In the genomic region with DNA sequence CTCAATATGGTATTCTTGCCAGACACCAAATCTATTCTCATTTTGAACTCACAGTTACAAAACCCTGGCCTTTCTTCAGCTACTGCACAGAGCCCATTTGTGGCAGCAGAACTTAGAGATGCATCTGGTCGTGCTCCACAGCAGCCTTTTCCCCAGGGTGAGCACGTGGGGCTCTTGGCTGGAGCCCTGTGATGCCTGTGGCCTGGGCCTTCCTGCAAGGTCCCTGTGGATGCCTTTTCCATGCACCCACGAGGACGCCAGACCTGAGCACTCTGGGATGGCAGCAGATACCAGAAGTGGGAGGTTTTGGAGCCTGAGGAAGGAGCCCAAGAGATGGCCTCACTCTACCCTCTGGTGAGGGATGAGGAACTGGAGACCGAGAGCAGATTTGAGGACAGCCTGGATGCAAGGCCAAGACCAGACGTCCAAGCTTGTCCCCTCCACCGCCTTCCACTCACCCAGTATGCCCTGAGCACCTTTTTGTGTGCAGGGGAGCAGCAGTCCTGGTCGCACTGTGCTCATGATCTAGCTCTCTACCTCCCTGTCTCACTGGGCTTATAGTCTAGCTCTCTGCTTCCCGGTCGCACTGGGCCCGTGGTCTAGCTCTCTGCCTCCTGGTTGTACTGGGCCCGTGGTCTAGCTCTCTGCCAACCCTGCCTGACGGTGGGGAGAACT, we compare ENCODE assay signal across 26 cellular contexts.
"Had no signal": no experiment of that assay in that cellular context is flagged by ENCODE, and none has a peak within 500 bp of the region (broad histone marks: within the 10 kb centered on the region; RNA-seq: fewer than 3 reads in every experiment).

No MANE protein-coding gene starts in this region.

- H3K4me3 ChIP-seq: breast epithelium, esophagus squamous epithelium, gastrocnemius medialis, hepatocyte, right atrium auricular region, suprapubic skin, tibial artery, upper lobe of right lung had no signal

- DNase-seq: activated CD4-positive, alpha-beta T cell treated with anti-CD3 and anti-CD28 coated beads for 36 hours; activated CD8-positive, alpha-beta memory T cell treated with anti-CD3 and anti-CD28 coated beads, Interleukin-2, amount 10 ng/mL, durations not matched to agents 7 days and 5 days; activated CD8-positive, alpha-beta T cell treated with anti-CD3 and anti-CD28 coated beads, Interleukin-2, amount 10 ng/mL, durations not matched to agents 7 days and 5 days; activated naive CD8-positive, alpha-beta T cell treated with anti-CD3 and anti-CD28 coated beads, Interleukin-2, amount 50 U/mL, for 24 hours; activated T-cell treated with anti-CD3 and anti-CD28 coated beads, Interleukin-2, amount 50 U/mL, for 48 hours; esophagus squamous epithelium; gastrocnemius medialis; islet precursor cell; left cardiac atrium; left ventricle myocardium superior; naive B cell; nephron progenitor cell; occipital lobe; stimulated activated CD4-positive, alpha-beta T cell treated with anti-CD3 and anti-CD28 coated beads, Interleukin-15, amount 100 ng/mL, for 24 hours; stimulated activated CD4-positive, alpha-beta T cell treated with anti-CD3 and anti-CD28 coated beads, Interleukin-2, amount 100 ng/mL, for 24 hours; stimulated activated naive CD4-positive, alpha-beta T cell; T-helper 2 cell; tibial artery; upper lobe of right lung had no signal

- H3K9me3 ChIP-seq: breast epithelium, esophagus squamous epithelium, gastrocnemius medialis, right atrium auricular region, suprapubic skin, tibial artery, upper lobe of right lung had no signal

- H3K27ac ChIP-seq: epithelial cell of prostate, esophagus squamous epithelium, gastrocnemius medialis, hepatocyte, parathyroid adenoma, right atrium auricular region, suprapubic skin, tibial artery, upper lobe of right lung had no signal

- H3K27me3 ChIP-seq: breast epithelium, esophagus squamous epithelium, gastrocnemius medialis, hepatocyte, right atrium auricular region, suprapubic skin, tibial artery, upper lobe of right lung had no signal

- FAIRE-seq: endometrium had no signal

- H3K4me1 ChIP-seq: breast epithelium, esophagus squamous epithelium, right atrium auricular region, suprapubic skin had no signal

- H3K36me3 ChIP-seq: breast epithelium, esophagus squamous epithelium, gastrocnemius medialis, right atrium auricular region, suprapubic skin, tibial artery, upper lobe of right lung had no signal
